In genomic region chr11:64523456-64524187, GRCh38 we compare ENCODE assay signal across 23 cellular contexts. TPM values are rescaled to one million over a fixed set of nuclear protein-coding genes. Genes with fewer than 3 reads are reported as not detected.
"Had no signal": no experiment of that assay in that cellular context is flagged by ENCODE, and none has a peak within 500 bp of the region (broad histone marks: within the 10 kb centered on the region; RNA-seq: fewer than 3 reads in every experiment).

No MANE protein-coding gene starts in this region.

- H3K27me3 ChIP-seq: right atrium auricular region, upper lobe of left lung had no signal

- H3K4me1 ChIP-seq: gastrocnemius medialis, heart left ventricle, right atrium auricular region, upper lobe of left lung had no signal

- DNase-seq: activated B cell treated with CpG ODN at 0.5 μM for 24 hours; activated CD4-positive, alpha-beta memory T cell treated with anti-CD3 and anti-CD28 coated beads for 36 hours; activated CD4-positive, alpha-beta T cell treated with anti-CD3 and anti-CD28 coated beads for 4 hours; activated naive CD4-positive, alpha-beta T cell; activated T-cell treated with anti-CD3 and anti-CD28 coated beads for 4 hours; brain microvascular endothelial cell; central memory CD4-positive, alpha-beta T cell; erythroblast; gastrocnemius medialis; heart left ventricle; left ventricle myocardium superior; small intestine; stimulated activated CD4-positive, alpha-beta T cell treated with anti-CD3 and anti-CD28 coated beads, Interleukin-4, amount 100 ng/mL, for 4 hours; upper lobe of left lung had no signal

- H3K4me3 ChIP-seq: coronary artery, gastrocnemius medialis, heart left ventricle, right atrium auricular region, thoracic aorta, upper lobe of left lung had no signal

- H3K27ac ChIP-seq: brain microvascular endothelial cell, coronary artery, gastrocnemius medialis, heart left ventricle, right atrium auricular region, thoracic aorta, upper lobe of left lung had no signal

- ATAC-seq: activated T-helper 17 cell treated with anti-CD3 and anti-CD28 coated beads, Interleukin-2, amount 50 U/mL, for 72 hours; gastrocnemius medialis; heart left ventricle; left ventricle myocardium superior; natural killer cell treated with Interleukin-12 subunit alpha and Interleukin-12 subunit beta and Interleukin-15 and Interleukin-18, amount 100 ng/mL, for 72 hours; stimulated activated memory B cell treated with anti-CD40 and anti-IgM and Interleukin-4, amounts not matched to agents 10 μg/mL and 1 μg/mL and 100 μg/mL, for 72 hours had no signal

- H3K36me3 ChIP-seq: brain microvascular endothelial cell, gastrocnemius medialis, heart left ventricle, right atrium auricular region, thoracic aorta, upper lobe of left lung had no signal

- H3K9me3 ChIP-seq: gastrocnemius medialis, heart left ventricle, right atrium auricular region, thoracic aorta, upper lobe of left lung had no signal

RNA-seq across cellular contexts. Expression of gene SLC22A11, which starts 32.1 kb away (rescaled TPM):
- total RNA-seq: activated B cell treated with CpG ODN at 0.5 μM for 24 hours; activated CD4-positive, alpha-beta memory T cell treated with anti-CD3 and anti-CD28 coated beads for 36 hours; activated T-helper 17 cell treated with anti-CD3 and anti-CD28 coated beads, Interleukin-2, amount 50 U/mL, for 72 hours; gastrocnemius medialis; heart left ventricle; kidney epithelial cell; left ventricle myocardium superior; natural killer cell treated with Interleukin-12 subunit alpha and Interleukin-12 subunit beta and Interleukin-15 and Interleukin-18, amount 100 ng/mL, for 72 hours; progenitor cell of endocrine pancreas; right atrium auricular region; thoracic aorta; upper lobe of left lung had no signal
- polyA plus RNA-seq: aorta, heart left ventricle had no signal
